37 cellular contexts compared by ENCODE assay signal in genomic region chr11:107661656-107662055, GRCh38. TPM values are rescaled to one million over a fixed set of nuclear protein-coding genes. Genes with fewer than 3 reads are reported as not detected.
"Had no signal": no experiment of that assay in that cellular context is flagged by ENCODE, and none has a peak within 500 bp of the region (broad histone marks: within the 10 kb centered on the region; RNA-seq: fewer than 3 reads in every experiment).

No MANE protein-coding gene starts in this region.

- FAIRE-seq: endometrium, endothelial cell of umbilical vein had no signal

- ATAC-seq: activated CD4-positive, alpha-beta T cell treated with anti-CD3 and anti-CD28 coated beads for 36 hours; activated CD8-positive, alpha-beta memory T cell treated with anti-CD3 and anti-CD28 coated beads, Interleukin-2, amount 10 ng/mL, durations not matched to agents 7 days and 5 days; activated CD8-positive, alpha-beta T cell treated with anti-CD3 and anti-CD28 coated beads, Interleukin-2, amount 10 ng/mL, durations not matched to agents 7 days and 5 days; activated naive CD4-positive, alpha-beta T cell treated with anti-CD3 and anti-CD28 coated beads, Interleukin-2, amount 50 U/mL, for 72 hours; gastroesophageal sphincter had no signal

- H3K36me3 ChIP-seq: ascending aorta, breast epithelium, cardiac muscle cell, colonic mucosa, esophagus squamous epithelium, gastroesophageal sphincter had no signal

- H3K27ac ChIP-seq: ascending aorta, breast epithelium, cardiac muscle cell, colonic mucosa, epithelial cell of prostate, esophagus squamous epithelium, gastroesophageal sphincter had no signal

- H3K4me1 ChIP-seq: ascending aorta, breast epithelium, colonic mucosa, esophagus squamous epithelium, gastroesophageal sphincter had no signal

- H3K4me3 ChIP-seq: ascending aorta, breast epithelium, cardiac muscle cell, colonic mucosa, esophagus squamous epithelium, gastroesophageal sphincter had no signal

- DNase-seq: activated CD4-positive, alpha-beta memory T cell treated with anti-CD3 and anti-CD28 coated beads for 36 hours; activated CD4-positive, alpha-beta T cell treated with anti-CD3 and anti-CD28 coated beads for 36 hours; activated CD4-positive, alpha-beta T cell treated with anti-CD3 and anti-CD28 coated beads, Interleukin-2, amount 10 ng/mL, durations not matched to agents 24 days and 14 days; activated CD4-positive, CD25-positive, alpha-beta regulatory T cell; activated CD4-positive, CD25-positive, alpha-beta regulatory T cell treated with anti-CD3 and anti-CD28 coated beads, Interleukin-2, amount 50 U/mL, for 72 hours; activated CD8-positive, alpha-beta memory T cell treated with anti-CD3 and anti-CD28 coated beads, Interleukin-2, amount 10 ng/mL, durations not matched to agents 7 days and 5 days; activated CD8-positive, alpha-beta memory T cell treated with anti-CD3 and anti-CD28 coated beads, Interleukin-2, amount 50 U/mL, for 4 hours; activated CD8-positive, alpha-beta T cell treated with anti-CD3 and anti-CD28 coated beads, Interleukin-2, amount 10 ng/mL, durations not matched to agents 7 days and 5 days; activated gamma-delta T cell; activated naive CD4-positive, alpha-beta T cell; activated naive CD4-positive, alpha-beta T cell treated with anti-CD3 and anti-CD28 coated beads, Interleukin-2, amount 10 ng/mL, durations not matched to agents 7 days and 5 days; activated naive CD8-positive, alpha-beta T cell treated with anti-CD3 and anti-CD28 coated beads, Interleukin-2, amount 10 ng/mL, durations not matched to agents 7 days and 5 days; activated T-cell treated with anti-CD3 and anti-CD28 coated beads, Interleukin-2, amount 50 U/mL, for 1 hour; activated T-cell treated with anti-CD3 and anti-CD28 coated beads, Interleukin-2, amount 50 U/mL, for 48 hours; central memory CD4-positive, alpha-beta T cell; cerebellar nuclear complex; colonic mucosa; effector CD8-positive, alpha-beta T cell; esophagus squamous epithelium; foreskin melanocyte; T-helper 2 cell had no signal

- H3K27me3 ChIP-seq: ascending aorta, breast epithelium, cardiac muscle cell, colonic mucosa, esophagus squamous epithelium, gastroesophageal sphincter had no signal

- H3K9me3 ChIP-seq: ascending aorta, breast epithelium, colonic mucosa, esophagus squamous epithelium, gastroesophageal sphincter had no signal

RNA-seq across cellular contexts. Expression of gene SLN, which starts 50.2 kb away (rescaled TPM):
- total RNA-seq: activated CD4-positive, alpha-beta memory T cell treated with anti-CD3 and anti-CD28 coated beads for 36 hours; activated CD4-positive, alpha-beta T cell treated with anti-CD3 and anti-CD28 coated beads for 36 hours; activated CD4-positive, alpha-beta T cell treated with anti-CD3 and anti-CD28 coated beads, Interleukin-2, amount 10 ng/mL, durations not matched to agents 24 days and 14 days; activated CD8-positive, alpha-beta memory T cell treated with anti-CD3 and anti-CD28 coated beads for 36 hours; activated CD8-positive, alpha-beta memory T cell treated with anti-CD3 and anti-CD28 coated beads, Interleukin-2, amount 10 ng/mL, durations not matched to agents 7 days and 5 days; activated CD8-positive, alpha-beta T cell treated with anti-CD3 and anti-CD28 coated beads, Interleukin-2, amount 10 ng/mL, durations not matched to agents 7 days and 5 days; activated naive CD4-positive, alpha-beta T cell treated with anti-CD3 and anti-CD28 coated beads, Interleukin-2, amount 50 U/mL, for 72 hours; activated naive CD8-positive, alpha-beta T cell treated with anti-CD3 and anti-CD28 coated beads, Interleukin-2, amount 10 ng/mL, durations not matched to agents 7 days and 5 days; activated T-helper 1 cell treated with anti-CD3 and anti-CD28 coated beads, Interleukin-12 subunit alpha, Interleukin-12 subunit beta, Interleukin-2, Interleukin-4 antibody, amounts not matched to agents 30 ng/mL and 10 ng/mL and 1 ng/mL, durations not matched to agents 14 hours and 24 hours and 36 hours; activated T-helper 2 cell treated with anti-CD3 and anti-CD28 coated beads, Interferon-gamma antibody, Interleukin-2, Interleukin-4, amounts not matched to agents 10 μg/mL and 5 μg/mL and 100 μg/mL, durations not matched to agents 14 hours and 24 hours and 36 hours; ascending aorta; breast epithelium; cardiac muscle cell; colonic mucosa; dermis microvascular lymphatic vessel endothelial cell; endothelial cell of umbilical vein; esophagus squamous epithelium; fibroblast of lung; fibroblast of villous mesenchyme; glomerular endothelial cell; T-helper 1 cell treated with Interleukin-12 subunit alpha and Interleukin-12 subunit beta and Interleukin-4 antibody, amounts not matched to agents 30 ng/mL and 1 ng/mL, for 36 hours had no signal
- polyA plus RNA-seq: fibroblast of lung had no signal
